In the genomic region with DNA sequence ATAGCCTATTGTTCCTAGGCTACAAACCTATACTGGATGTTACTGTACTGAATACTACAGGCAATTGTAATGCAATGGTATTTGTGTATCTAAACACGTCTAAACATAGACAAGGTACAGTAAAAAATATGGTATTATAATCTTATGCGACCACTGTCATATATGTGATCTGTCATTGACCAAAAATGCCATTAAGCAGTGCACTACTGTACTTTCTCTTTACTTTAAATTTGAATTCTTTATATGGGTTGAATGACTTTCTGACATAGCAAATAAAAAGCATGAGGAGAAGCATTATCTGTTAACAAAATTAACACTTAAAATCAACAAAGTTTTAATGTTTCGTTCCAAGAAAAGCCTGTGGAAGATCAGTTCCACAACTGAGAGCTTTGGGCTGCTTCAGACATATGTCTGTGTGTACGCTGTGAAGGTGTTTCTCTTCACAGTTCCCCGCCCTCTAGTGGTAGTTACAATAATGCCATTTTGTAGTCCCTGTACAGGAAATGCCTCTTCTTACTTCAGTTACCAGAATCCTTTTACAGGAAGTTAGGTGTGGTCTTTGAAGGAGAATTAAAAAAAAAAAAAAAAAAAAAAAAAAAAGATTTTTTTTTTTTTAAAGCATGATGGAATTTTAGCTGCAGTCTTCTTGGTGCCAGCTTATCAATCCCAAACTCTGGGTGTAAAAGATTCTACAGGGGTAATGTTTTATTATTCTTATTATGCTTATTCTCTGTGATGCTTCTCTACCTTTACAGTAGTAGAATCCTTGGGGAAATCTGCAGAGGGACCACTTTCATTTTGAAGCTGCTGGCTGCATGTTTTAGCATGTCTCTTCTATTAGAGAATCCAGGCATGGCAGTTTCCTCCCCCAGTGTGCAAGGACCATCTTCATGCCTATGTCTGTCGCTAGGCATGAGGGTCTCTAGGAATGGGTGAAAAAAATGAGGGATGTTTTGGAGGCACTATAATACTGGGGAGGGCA, we compare ENCODE assay signal across 8 cellular contexts. TPM values are rescaled to one million over a fixed set of nuclear protein-coding genes. Genes with fewer than 3 reads are reported as not detected.
DNase-seq lines count a peak whose midpoint lies in the region; ATAC-seq, FAIRE-seq and TF ChIP-seq lines count a peak whose summit lies in the region.

No MANE protein-coding gene starts in this region.

- ATAC-seq in GM18909 (IDR thresholded peaks at IDR 0.05; ENCODE audit: poor library complexity, unreplicated experiment) = peak; percentile 100
- peak; percentile 100 for ATAC-seq in HG03097 (IDR thresholded peaks at IDR 0.05; ENCODE audit: low FRiP score, unreplicated experiment)

- BruUV-seq in Calu3 (replicated peaks; lab: Mats Ljungman, UMichigan) = no TSS peak

- CTCF ChIA-PET in Calu3 (lab: Charles Lee) = interaction anchor here (0.6 to 0.9 kb wide), 5 partner anchors 49 to 308 kb away, joined by 4 to 6 read pairs (median 4); partner anchors contain the start of gene SCN2A

- no peaks in the 10 kb centered on the region for H3K4me1 Mint-ChIP-seq in Calu3 (ENCODE audit: low read depth, unreplicated experiment)

- no peak for FAIRE-seq in urothelium cell line (lab: Jason Lieb, UNC)

- H3K27ac Mint-ChIP-seq in Calu3 (ENCODE audit: unreplicated experiment) = no peak overlapping the region

- no peaks in the 10 kb centered on the region for H3K36me3 Mint-ChIP-seq in Calu3 (ENCODE audit: insufficient read depth, unreplicated experiment)

- H3K9me3 Mint-ChIP-seq in Calu3 (ENCODE audit: low read depth, unreplicated experiment) = no peaks in the 10 kb centered on the region

- H3K4me3 Mint-ChIP-seq in Calu3 (ENCODE audit: low read depth, unreplicated experiment) = no peak overlapping the region

- intact Hi-C loops in Calu3 (cut with micrococcal nuclease; ENCODE audit: unreplicated experiment) = loop anchor here (1.0 to 5.0 kb wide), 3 partner anchors 54 to 301 kb away; partner anchors contain the start of gene SCN2A

- H3K27me3 Mint-ChIP-seq in Calu3 (ENCODE audit: unreplicated experiment) = no peaks in the 10 kb centered on the region

- DNase-seq in Calu3 (peak; percentile 71), NCI-H2029 (lab: John Stamatoyannopoulos, UW) (peak; percentile 94), T-helper 2 cell (peak in 3 of 5 experiments; percentile 4 to 86 (median 64)), epidermal melanocyte (ENCODE audit: insufficient read length, low spot score) (peak; percentile 71), midbrain (lab: John Stamatoyannopoulos, UW) (peak; percentile 82), urothelium cell line (ENCODE audit: low spot score) (peak; percentile 70)

- TF ChIP-seq CTCF in Calu3 (IDR thresholded peaks at IDR 0.05; ENCODE audit: unreplicated experiment) = peak; percentile 48

RNA-seq across cellular contexts. Expression of gene SCN2A, which starts 54.5 kb away (rescaled TPM):
- 0.07 and 0.19 TPM in 2 replicates for total RNA-seq in Calu3 (2022)

Comparison
In these comparisons a context has a peak if more than half of its experiments do, and no peak if none do; other contexts are left out.
1. Peak in every context shown above with its lines: DNase-seq and ATAC-seq.